In genomic region chr17:75459590-75460267, GRCh38 we compare ENCODE assay signal across 1 cellular context.
TF ChIP-seq lines count a peak whose summit lies in the region.

No MANE protein-coding gene starts in this region.

TF ChIP-seq in IMR-90, 13 proteins besides CTCF, POLR2A, EP300 and RAD21 (continued from another document):
- TF ChIP-seq RCOR1 (IDR thresholded peaks at IDR 0.05; ENCODE audit: insufficient replicate concordance, low read length) = no peak
- TF ChIP-seq, protein P1, sequence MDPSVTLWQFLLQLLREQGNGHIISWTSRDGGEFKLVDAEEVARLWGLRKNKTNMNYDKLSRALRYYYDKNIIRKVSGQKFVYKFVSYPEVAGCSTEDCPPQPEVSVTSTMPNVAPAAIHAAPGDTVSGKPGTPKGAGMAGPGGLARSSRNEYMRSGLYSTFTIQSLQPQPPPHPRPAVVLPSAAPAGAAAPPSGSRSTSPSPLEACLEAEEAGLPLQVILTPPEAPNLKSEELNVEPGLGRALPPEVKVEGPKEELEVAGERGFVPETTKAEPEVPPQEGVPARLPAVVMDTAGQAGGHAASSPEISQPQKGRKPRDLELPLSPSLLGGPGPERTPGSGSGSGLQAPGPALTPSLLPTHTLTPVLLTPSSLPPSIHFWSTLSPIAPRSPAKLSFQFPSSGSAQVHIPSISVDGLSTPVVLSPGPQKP (IDR thresholded peaks at IDR 0.05; ENCODE audit: borderline replicate concordance, low read depth, low read length) = no peak
